ENCODE assay signal across 19 cellular contexts in the genomic region with DNA sequence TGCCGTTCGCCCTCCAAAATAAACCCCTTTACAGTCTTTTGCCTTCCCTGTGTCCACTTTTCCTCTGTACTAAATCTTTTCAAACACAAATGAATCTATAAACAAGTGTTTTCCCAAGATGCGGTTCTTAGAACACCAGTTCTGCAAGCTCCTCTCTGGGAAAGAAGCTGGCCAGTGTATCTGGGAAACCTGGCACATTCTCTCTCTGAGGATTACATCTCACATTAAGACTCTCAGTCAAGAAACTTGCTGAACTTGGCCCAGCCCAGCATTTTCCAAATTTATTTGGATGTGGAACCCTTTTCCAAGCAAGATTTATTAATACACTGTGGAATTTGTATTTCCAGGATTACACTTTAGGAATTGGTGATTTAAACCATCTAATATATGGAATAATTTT.
"Had no signal": no experiment of that assay in that cellular context is flagged by ENCODE, and none has a peak within 500 bp of the region (broad histone marks: within the 10 kb centered on the region; RNA-seq: fewer than 3 reads in every experiment).

No MANE protein-coding gene starts in this region.

- H3K36me3 ChIP-seq: esophagus squamous epithelium, neutrophil, pancreas, sigmoid colon, stomach, upper lobe of left lung had no signal

- H3K9me3 Mint-ChIP-seq: activated CD4-positive, alpha-beta memory T cell treated with anti-CD3 and anti-CD28 coated beads for 36 hours; activated T-helper 1 cell treated with anti-CD3 and anti-CD28 coated beads, Interleukin-12 subunit alpha, Interleukin-12 subunit beta, Interleukin-2, Interleukin-4 antibody, amounts not matched to agents 30 ng/mL and 10 ng/mL and 1 ng/mL, durations not matched to agents 14 hours and 24 hours and 36 hours; effector memory CD8-positive, alpha-beta T cell; stimulated activated effector memory CD8-positive, alpha-beta T cell treated with anti-CD3 and anti-CD28 coated beads, Interleukin-12 subunit alpha, Interleukin-12 subunit beta, amount 100 ng/mL, for 72 hours had no signal

- H3K9me3 ChIP-seq: body of pancreas, esophagus squamous epithelium, neutrophil, pancreas, sigmoid colon, stomach, upper lobe of left lung had no signal

- FAIRE-seq: keratinocyte, pancreas had no signal

- H3K36me3 Mint-ChIP-seq: activated CD4-positive, alpha-beta memory T cell treated with anti-CD3 and anti-CD28 coated beads for 36 hours; stimulated activated effector memory CD8-positive, alpha-beta T cell treated with anti-CD3 and anti-CD28 coated beads, Interleukin-12 subunit alpha, Interleukin-12 subunit beta, amount 100 ng/mL, for 72 hours had no signal

- H3K27ac ChIP-seq: body of pancreas, esophagus squamous epithelium, neutrophil, pancreas, stomach, upper lobe of left lung, VCaP had no signal

- H3K27ac Mint-ChIP-seq: activated CD4-positive, alpha-beta memory T cell treated with anti-CD3 and anti-CD28 coated beads for 36 hours; activated T-helper 1 cell treated with anti-CD3 and anti-CD28 coated beads, Interleukin-12 subunit alpha, Interleukin-12 subunit beta, Interleukin-2, Interleukin-4 antibody, amounts not matched to agents 30 ng/mL and 10 ng/mL and 1 ng/mL, durations not matched to agents 14 hours and 24 hours and 36 hours; effector memory CD8-positive, alpha-beta T cell; stimulated activated effector memory CD8-positive, alpha-beta T cell treated with anti-CD3 and anti-CD28 coated beads, Interleukin-12 subunit alpha, Interleukin-12 subunit beta, amount 100 ng/mL, for 72 hours had no signal

- H3K4me3 ChIP-seq: body of pancreas, esophagus squamous epithelium, lung, pancreas, sigmoid colon, stomach, upper lobe of left lung had no signal

- H3K27me3 ChIP-seq: body of pancreas, neutrophil, pancreas, sigmoid colon, stomach, upper lobe of left lung had no signal

- H3K4me3 Mint-ChIP-seq: activated CD4-positive, alpha-beta memory T cell treated with anti-CD3 and anti-CD28 coated beads for 36 hours had no signal

- DNase-seq: activated CD4-positive, alpha-beta memory T cell treated with anti-CD3 and anti-CD28 coated beads for 36 hours; activated gamma-delta T cell treated with Interleukin-2 at 50 U/mL for 16 hours; activated T-cell treated with anti-CD3 and anti-CD28 coated beads for 4 hours; body of pancreas; effector memory CD8-positive, alpha-beta T cell; esophagus squamous epithelium; foreskin fibroblast; pancreas; sigmoid colon; stimulated activated CD4-positive, alpha-beta T cell treated with anti-CD3 and anti-CD28 coated beads, Interleukin-4, amount 100 ng/mL, for 24 hours; stomach; T-helper 2 cell; upper lobe of left lung had no signal

- ATAC-seq: body of pancreas; effector memory CD8-positive, alpha-beta T cell; pancreas; stimulated activated effector memory CD8-positive, alpha-beta T cell treated with anti-CD3 and anti-CD28 coated beads, Interleukin-12 subunit alpha, Interleukin-12 subunit beta, amount 100 ng/mL, for 72 hours had no signal
